ENCODE assay signal across 18 cellular contexts in genomic region chr10:93762979-93763391, GRCh38. TPM values are rescaled to one million over a fixed set of nuclear protein-coding genes. Genes with fewer than 3 reads are reported as not detected.
DNase-seq lines count a peak whose midpoint lies in the region; ATAC-seq, FAIRE-seq and TF ChIP-seq lines count a peak whose summit lies in the region.
"Had no signal": no experiment of that assay in that cellular context is flagged by ENCODE, and none has a peak within 500 bp of the region (broad histone marks: within the 10 kb centered on the region; RNA-seq: fewer than 3 reads in every experiment).

No MANE protein-coding gene starts in this region.

- intact Hi-C loops in GM12878 (cut with micrococcal nuclease; ENCODE audit: unreplicated experiment) = no loop called here

- TF ChIP-seq EP300 in GM12878 (IDR thresholded peaks at IDR 0.05; ENCODE audit: borderline replicate concordance in 1 of 2, control insufficient read depth in 1 of 2, low read depth in 2 of 2, low read length in 2 of 2) = no peak

- H3K9me3 Mint-ChIP-seq in stimulated activated effector memory CD8-positive, alpha-beta T cell treated with anti-CD3 and anti-CD28 coated beads, Interleukin-12 subunit alpha, Interleukin-12 subunit beta, amount 100 ng/mL, for 72 hours = no peaks in the 10 kb centered on the region
- H3K9me3 Mint-ChIP-seq in activated T-cell treated with anti-CD3 and anti-CD28 coated beads, Interleukin-2, amount 50 U/mL, for 24 hours = no peaks in the 10 kb centered on the region
- no peaks in the 10 kb centered on the region for H3K9me3 Mint-ChIP-seq in endothelial cell (ENCODE audit: unreplicated experiment)
- H3K9me3 Mint-ChIP-seq: activated naive CD8-positive, alpha-beta T cell treated with anti-CD3 and anti-CD28 coated beads, Interleukin-2, amount 50 U/mL, for 24 hours had no signal

- RAD21 ChIA-PET in GM12878 (lab: Charles Lee; ENCODE audit: unreplicated experiment) = no interaction called here

- H3K4me3 Mint-ChIP-seq in stimulated activated effector memory CD8-positive, alpha-beta T cell treated with anti-CD3 and anti-CD28 coated beads, Interleukin-12 subunit alpha, Interleukin-12 subunit beta, amount 100 ng/mL, for 72 hours = no peak overlapping the region
- no peak overlapping the region for H3K4me3 Mint-ChIP-seq in activated T-cell treated with anti-CD3 and anti-CD28 coated beads, Interleukin-2, amount 50 U/mL, for 24 hours
- H3K4me3 Mint-ChIP-seq in endothelial cell (ENCODE audit: unreplicated experiment) = no peak overlapping the region
- H3K4me3 Mint-ChIP-seq: activated naive CD8-positive, alpha-beta T cell treated with anti-CD3 and anti-CD28 coated beads, Interleukin-2, amount 50 U/mL, for 24 hours; naive thymus-derived CD4-positive, alpha-beta T cell had no signal

- no peaks in the 10 kb centered on the region for H4K20me1 ChIP-seq in GM12878 (ENCODE audit: control insufficient read depth, insufficient read depth)
- H4K20me1 ChIP-seq in GM23248 (ENCODE audit: insufficient read depth) = no peaks in the 10 kb centered on the region

- DNase-seq in NOMO-1 treated with DMSO at 0.1 percent for 48 hours (lab: John Stamatoyannopoulos, UW; ENCODE audit: unreplicated experiment) (peak; percentile 7), NOMO-1 treated with dmso at 0.1 percent for 144 hours (lab: John Stamatoyannopoulos, UW; ENCODE audit: unreplicated experiment) (no peak), GM12878 (ENCODE audit: low read depth, low spot score) (peak; percentile 25), endothelial cell (ENCODE audit: low spot score) (no peak), GM23248 (no peak)
- DNase-seq in stimulated activated effector memory CD8-positive, alpha-beta T cell treated with anti-CD3 and anti-CD28 coated beads, Interleukin-12 subunit alpha, Interleukin-12 subunit beta, amount 100 ng/mL, for 72 hours (ENCODE audit: low spot score in 2 of 2) = no peak
- no peak for DNase-seq in activated T-cell treated with anti-CD3 and anti-CD28 coated beads, Interleukin-2, amount 50 U/mL, for 24 hours
- DNase-seq: activated naive CD8-positive, alpha-beta T cell treated with anti-CD3 and anti-CD28 coated beads, Interleukin-2, amount 50 U/mL, for 24 hours; Calu3; naive thymus-derived CD4-positive, alpha-beta T cell; NCI-H2029; PC-9; transverse colon had no signal

- H2AFZ ChIP-seq in GM12878 (ENCODE audit: control insufficient read depth, low read depth, low read length) (no peak overlapping the region), GM23248 (no peak overlapping the region)
- H2AFZ ChIP-seq: PC-9 had no signal

- H3K27ac Mint-ChIP-seq in stimulated activated effector memory CD8-positive, alpha-beta T cell treated with anti-CD3 and anti-CD28 coated beads, Interleukin-12 subunit alpha, Interleukin-12 subunit beta, amount 100 ng/mL, for 72 hours = no peak overlapping the region
- H3K27ac Mint-ChIP-seq in activated T-cell treated with anti-CD3 and anti-CD28 coated beads, Interleukin-2, amount 50 U/mL, for 24 hours = no peak overlapping the region
- H3K27ac Mint-ChIP-seq in endothelial cell (ENCODE audit: unreplicated experiment) = no peak overlapping the region
- H3K27ac Mint-ChIP-seq: activated naive CD8-positive, alpha-beta T cell treated with anti-CD3 and anti-CD28 coated beads, Interleukin-2, amount 50 U/mL, for 24 hours; naive thymus-derived CD4-positive, alpha-beta T cell had no signal

- H3K9ac ChIP-seq in GM12878 (ENCODE audit: control insufficient read depth, insufficient read depth, low read length) (no peak overlapping the region), GM23248 (no peak overlapping the region)

- H3K27me3 Mint-ChIP-seq in activated T-cell treated with anti-CD3 and anti-CD28 coated beads, Interleukin-2, amount 50 U/mL, for 24 hours = peaks cover 50% of the 10 kb centered on the region
- H3K27me3 Mint-ChIP-seq in endothelial cell (ENCODE audit: unreplicated experiment) = no peaks in the 10 kb centered on the region

- no peak for TF ChIP-seq CTCF in GM12878 (IDR thresholded peaks at IDR 0.05 in 2 of 3, conservative IDR thresholded peaks at IDR 0.05 in 1 of 3; ENCODE audit: control insufficient read depth in 2 of 3, extremely low read depth in 1 of 3, insufficient read depth in 1 of 3, low read depth in 3 of 3, low read length in 3 of 3)
- TF ChIP-seq CTCF in endothelial cell (IDR thresholded peaks at IDR 0.05; ENCODE audit: unreplicated experiment) = no peak

- no peaks in the 10 kb centered on the region for H3F3A ChIP-seq in GM23248 (ENCODE audit: insufficient read depth)

- H3K27me3 ChIP-seq in GM12878 (replicated peaks in 1 of 2; ENCODE audit: control insufficient read depth in 2 of 2, insufficient read depth in 2 of 2, low read length in 1 of 2) = peaks cover 0 to 5% of the 10 kb centered on the region in 2 experiments; a peak in 1 of 4 replicates
- H3K27me3 ChIP-seq in GM23248 (replicated peaks; ENCODE audit: insufficient read depth) = peaks cover 66% of the 10 kb centered on the region

- no peaks in the 10 kb centered on the region for H3K4me1 Mint-ChIP-seq in stimulated activated effector memory CD8-positive, alpha-beta T cell treated with anti-CD3 and anti-CD28 coated beads, Interleukin-12 subunit alpha, Interleukin-12 subunit beta, amount 100 ng/mL, for 72 hours
- H3K4me1 Mint-ChIP-seq in activated T-cell treated with anti-CD3 and anti-CD28 coated beads, Interleukin-2, amount 50 U/mL, for 24 hours (ENCODE audit: low read depth) = peaks cover 2% of the 10 kb centered on the region
- H3K4me1 Mint-ChIP-seq in endothelial cell (ENCODE audit: unreplicated experiment) = peaks cover 7% of the 10 kb centered on the region
- H3K4me1 Mint-ChIP-seq: activated naive CD8-positive, alpha-beta T cell treated with anti-CD3 and anti-CD28 coated beads, Interleukin-2, amount 50 U/mL, for 24 hours had no signal

- 2% methylated on average over 5 of the region's 5 CpGs for WGBS in GM12878 (ENCODE audit: insufficient coverage, insufficient replicate concordance, low lambda C conversion rate, missing lambda C conversion rate)
- WGBS in GM23248 (ENCODE audit: low coverage in 1 of 2, low lambda C conversion rate in 2 of 2, missing lambda C conversion rate in 2 of 2), 2 experiments = 45 to 47% methylated on average over 5 of the region's 5 CpGs

- no peak for TF ChIP-seq POLR2A in GM12878 (IDR thresholded peaks at IDR 0.05; ENCODE audit: low read depth, low read length)

- no peak overlapping the region for H3K27ac ChIP-seq in GM12878 (ENCODE audit: control insufficient read depth, insufficient read depth)
- no peak overlapping the region for H3K27ac ChIP-seq in GM23248
- H3K27ac ChIP-seq: A549, PC-9, transverse colon had no signal

- POLR2A ChIA-PET in GM12878 (lab: Charles Lee) = no interaction called here

- H3K36me3 ChIP-seq in GM12878 (ENCODE audit: control insufficient read depth in 2 of 2, insufficient read depth in 2 of 2, low read length in 1 of 2) = no peaks in the 10 kb centered on the region
- H3K36me3 ChIP-seq in GM23248 (ENCODE audit: low read depth) = no peaks in the 10 kb centered on the region
- H3K36me3 ChIP-seq: transverse colon had no signal

- TF ChIP-seq RAD21 in GM12878 (IDR thresholded peaks at IDR 0.05; ENCODE audit: insufficient read depth, low read depth, low read length) = no peak

- H3K36me3 Mint-ChIP-seq in stimulated activated effector memory CD8-positive, alpha-beta T cell treated with anti-CD3 and anti-CD28 coated beads, Interleukin-12 subunit alpha, Interleukin-12 subunit beta, amount 100 ng/mL, for 72 hours = no peaks in the 10 kb centered on the region
- H3K36me3 Mint-ChIP-seq in activated T-cell treated with anti-CD3 and anti-CD28 coated beads, Interleukin-2, amount 50 U/mL, for 24 hours (ENCODE audit: low read depth) = no peaks in the 10 kb centered on the region
- no peaks in the 10 kb centered on the region for H3K36me3 Mint-ChIP-seq in endothelial cell (ENCODE audit: low read depth, unreplicated experiment)
- H3K36me3 Mint-ChIP-seq: naive thymus-derived CD4-positive, alpha-beta T cell had no signal

- H3K9me3 ChIP-seq in GM12878 (replicated peaks; ENCODE audit: control insufficient read depth, insufficient read depth, low read length) (no peaks in the 10 kb centered on the region), GM23248 (ENCODE audit: low read depth) (no peaks in the 10 kb centered on the region)
- H3K9me3 ChIP-seq: A549, transverse colon had no signal

- H3K4me3 ChIP-seq in GM12878 = no peak overlapping the region
- H3K4me3 ChIP-seq in GM23248 = no peak overlapping the region
- H3K4me3 ChIP-seq: A549, PC-9, transverse colon had no signal

- in situ Hi-C loops in GM12878 (cut with MboI) (no loop called here), GM23248 (cut with MboI) (no loop called here)

- H3K4me2 ChIP-seq in GM12878 (ENCODE audit: control insufficient read depth, insufficient read depth) (0 out of 2 replicates have a peak overlapping the region, but pooled peaks have one; percentile 9), GM23248 (ENCODE audit: unreplicated experiment) (no peak overlapping the region)
- H3K4me2 ChIP-seq: A549, PC-9 had no signal

- ATAC-seq in HG03280 (IDR thresholded peaks at IDR 0.05; ENCODE audit: unreplicated experiment) (peak; percentile 52), GM12878 (peak; percentile 95)
- peak; percentile 21 for ATAC-seq in stimulated activated effector memory CD8-positive, alpha-beta T cell treated with anti-CD3 and anti-CD28 coated beads, Interleukin-12 subunit alpha, Interleukin-12 subunit beta, amount 100 ng/mL, for 72 hours
- ATAC-seq: A549; activated naive CD8-positive, alpha-beta T cell treated with anti-CD3 and anti-CD28 coated beads, Interleukin-2, amount 50 U/mL, for 24 hours; naive thymus-derived CD4-positive, alpha-beta T cell had no signal

- no TSS peak for BruUV-seq in GM12878 (replicated peaks; lab: Mats Ljungman, UMichigan)

- H3K79me2 ChIP-seq in GM12878 (ENCODE audit: control insufficient read depth, insufficient read depth, low read length) (no peaks in the 10 kb centered on the region), GM23248 (ENCODE audit: insufficient read depth) (no peaks in the 10 kb centered on the region)

- no peaks in the 10 kb centered on the region for H3K9me2 ChIP-seq in GM23248 (ENCODE audit: insufficient read depth)

- CTCF ChIA-PET in GM12878 (lab: Yijun Ruan, JAX) = no interaction called here

- H3K4me1 ChIP-seq in GM12878 (ENCODE audit: control insufficient read depth, insufficient read depth, low read length) (no peaks in the 10 kb centered on the region), GM23248 (ENCODE audit: insufficient read depth) (no peaks in the 10 kb centered on the region)
- H3K4me1 ChIP-seq: transverse colon had no signal

- FAIRE-seq in GM12878 (lab: Jason Lieb, UNC) = peak; percentile 70
- FAIRE-seq: A549, colon, TTC549 had no signal

- SMC1A ChIA-PET in GM12878 (lab: Charles Lee; ENCODE audit: uncharacterized antibody, unreplicated experiment) = no interaction called here

RNA-seq across cellular contexts. Expression of gene LGI1, which starts 5.2 kb away (rescaled TPM):
- total RNA-seq in GM12878 (2013; cell fraction: nucleolus; rRNA removed) = not detected in 2 replicates
- not detected in 2 replicates for total RNA-seq in GM12878 (2014; rRNA removed)
- total RNA-seq in GM12878 (2014; rRNA removed; fragmentation: Illumina TruSeq; extraction: Trizol) = not detected in 2 replicates
- total RNA-seq in GM12878 (2021) = not detected in 2 replicates
- not detected for polyA plus RNA-seq in GM12878 (2011; ENCODE audit: low read depth)
- polyA plus RNA-seq in GM12878 (2011; rRNA removed) = 0.04 TPM in 1 of 2 replicates, not detected in the other
- 0.16 TPM in 1 of 2 replicates, not detected in the other for polyA plus RNA-seq in GM12878 (2011; cell fraction: cytosol; rRNA removed)
- not detected in 2 replicates for polyA plus RNA-seq in GM12878 (2011; cell fraction: nucleus; rRNA removed)
- polyA plus RNA-seq in GM12878 (2012) = 0.06 TPM in 1 of 2 replicates, not detected in the other
- not detected in 2 replicates for polyA plus RNA-seq in GM12878 (2014; fragmentation: Illumina TruSeq; extraction: Trizol)
- not detected for polyA plus RNA-seq in GM12878 (2014; fragmentation: Nextera tagmentation; extraction: Ambion mirVana)
- not detected in 2 replicates for polyA plus RNA-seq in GM12878 (2014; rRNA removed)
- not detected for polyA plus RNA-seq in GM12878 (2016; fragmentation: Nextera tagmentation; extraction: Ambion mirVana)
- not detected in 2 replicates for polyA minus RNA-seq in GM12878 (2011; rRNA and poly(A)+ RNA removed)
- polyA minus RNA-seq in GM12878 (2011; cell fraction: cytosol; rRNA and poly(A)+ RNA removed) = not detected in 2 replicates
- not detected in 2 replicates for polyA minus RNA-seq in GM12878 (2011; cell fraction: nucleus; rRNA and poly(A)+ RNA removed)
- total RNA-seq in endothelial cell (ENCODE audit: unreplicated experiment) = 0.26 TPM
- total RNA-seq in GM23248 (2014; rRNA removed; shearing (Covaris generic)) = not detected in 2 replicates
- not detected in 2 replicates for polyA plus RNA-seq in GM23248 (2016; fragmentation: Nextera tagmentation; extraction: Ambion mirVana)
- total RNA-seq: Calu3; fibroblast of villous mesenchyme; naive thymus-derived CD4-positive, alpha-beta T cell; PC-9 had no signal
- polyA plus RNA-seq: A549; naive thymus-derived CD4-positive, alpha-beta T cell had no signal

Comparison
In these comparisons a context has a peak if more than half of its experiments do, and no peak if none do; other contexts are left out.
1. DNase-seq: peak in NOMO-1 treated with DMSO at 0.1 percent for 48 hours (single experiment) and GM12878 (single experiment); none in NOMO-1 treated with dmso at 0.1 percent for 144 hours (single experiment), stimulated activated effector memory CD8-positive, alpha-beta T cell treated with anti-CD3 and anti-CD28 coated beads, Interleukin-12 subunit alpha, Interleukin-12 subunit beta, amount 100 ng/mL, for 72 hours (0 of 2), activated T-cell treated with anti-CD3 and anti-CD28 coated beads, Interleukin-2, amount 50 U/mL, for 24 hours (single experiment), endothelial cell (single experiment) and GM23248 (single experiment).
2. ATAC-seq: peak in every context shown above with its lines; median percentile 95 in GM12878; 52 in HG03280; 21 in stimulated activated effector memory CD8-positive, alpha-beta T cell treated with anti-CD3 and anti-CD28 coated beads, Interleukin-12 subunit alpha, Interleukin-12 subunit beta, amount 100 ng/mL, for 72 hours.